Comparison of ENCODE assay signal across 1 cellular context in the genomic region with DNA sequence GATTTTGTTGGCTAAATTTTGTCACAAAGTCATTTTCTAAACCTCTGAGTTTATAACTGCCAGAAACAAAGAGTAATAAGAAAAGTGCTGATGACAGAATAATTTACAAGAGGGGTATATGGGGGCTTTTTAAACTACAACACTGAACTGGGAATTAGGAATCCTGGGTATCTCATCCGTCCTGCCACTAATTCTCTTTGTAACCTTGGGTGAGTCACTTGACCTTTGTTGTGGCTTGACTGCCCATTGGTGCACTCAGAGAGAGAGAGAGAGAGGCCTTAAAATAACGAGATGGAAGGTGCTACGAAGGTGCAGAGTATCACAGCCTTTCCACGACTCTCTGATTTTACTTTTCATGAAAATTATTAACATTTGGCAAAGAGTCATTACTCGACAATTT.
A peak's percentile ranks its signal among the peaks of the same experiment; 100 is the strongest.
TF ChIP-seq lines count a peak whose summit lies in the region.

No MANE protein-coding gene starts in this region.

TF ChIP-seq in A549, 52 proteins besides CTCF, POLR2A, EP300 and RAD21 (continued from another document):
- TF ChIP-seq, protein P1, sequence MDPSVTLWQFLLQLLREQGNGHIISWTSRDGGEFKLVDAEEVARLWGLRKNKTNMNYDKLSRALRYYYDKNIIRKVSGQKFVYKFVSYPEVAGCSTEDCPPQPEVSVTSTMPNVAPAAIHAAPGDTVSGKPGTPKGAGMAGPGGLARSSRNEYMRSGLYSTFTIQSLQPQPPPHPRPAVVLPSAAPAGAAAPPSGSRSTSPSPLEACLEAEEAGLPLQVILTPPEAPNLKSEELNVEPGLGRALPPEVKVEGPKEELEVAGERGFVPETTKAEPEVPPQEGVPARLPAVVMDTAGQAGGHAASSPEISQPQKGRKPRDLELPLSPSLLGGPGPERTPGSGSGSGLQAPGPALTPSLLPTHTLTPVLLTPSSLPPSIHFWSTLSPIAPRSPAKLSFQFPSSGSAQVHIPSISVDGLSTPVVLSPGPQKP (IDR thresholded peaks at IDR 0.05; ENCODE audit: low read depth, low read length), result no peak
- peak; percentile 17 for TF ChIP-seq MAFK (IDR thresholded peaks at IDR 0.05; ENCODE audit: partially characterized antibody)
